24 cellular contexts compared by ENCODE assay signal in genomic region chr2:7028846-7029245, GRCh38.
DNase-seq lines count a peak whose midpoint lies in the region; ATAC-seq and TF ChIP-seq lines count a peak whose summit lies in the region.
"Had no signal": no experiment of that assay in that cellular context is flagged by ENCODE, and none has a peak within 500 bp of the region (broad histone marks: within the 10 kb centered on the region; RNA-seq: fewer than 3 reads in every experiment).

No MANE protein-coding gene starts in this region.

- peaks cover 14% of the 10 kb centered on the region for H3K36me3 Mint-ChIP-seq in activated naive CD4-positive, alpha-beta T cell treated with anti-CD3 and anti-CD28 coated beads, Interleukin-2, amount 50 U/mL, for 24 hours

- H3K36me3 ChIP-seq in mesenchymal stem cell (ENCODE audit: control insufficient read depth in 1 of 2, insufficient read depth in 2 of 2, low read depth in 1 of 2, low read length in 2 of 2): peaks cover 0 to 64% of the 10 kb centered on the region in 2 experiments

- no peak overlapping the region for H2BK5ac ChIP-seq in mesenchymal stem cell (ENCODE audit: low read depth, low read length, poor library complexity, severe bottlenecking)

- H3K79me1 ChIP-seq in mesenchymal stem cell (replicated peaks; ENCODE audit: low read length, poor library complexity, severe bottlenecking): no peaks in the 10 kb centered on the region

- H3K9me3 ChIP-seq in mesenchymal stem cell (ENCODE audit: control insufficient read depth, low read length): no peaks in the 10 kb centered on the region
- H3K9me3 ChIP-seq: A549, BE2C had no signal

- no peak overlapping the region for H3K4me3 ChIP-seq in mesenchymal stem cell (ENCODE audit: insufficient read depth in 1 of 2, low read depth in 1 of 2, low read length in 2 of 2)
- H3K4me3 ChIP-seq: A549, GM23338, smooth muscle cell had no signal

- no peak overlapping the region for H3K9ac ChIP-seq in mesenchymal stem cell (ENCODE audit: low read length)

- H3K14ac ChIP-seq in mesenchymal stem cell (ENCODE audit: low read length in 2 of 2): no peak overlapping the region

- no peak overlapping the region for H3K4me3 Mint-ChIP-seq in activated naive CD4-positive, alpha-beta T cell treated with anti-CD3 and anti-CD28 coated beads, Interleukin-2, amount 50 U/mL, for 24 hours
- H3K4me3 Mint-ChIP-seq: central memory CD8-positive, alpha-beta T cell; GM23338; memory B cell; stimulated activated naive CD8-positive, alpha-beta T cell treated with anti-CD3 and anti-CD28 coated beads, Interleukin-15, amount 100 ng/mL, for 72 hours had no signal

- H2BK120ac ChIP-seq in mesenchymal stem cell (ENCODE audit: low read depth, low read length): no peak overlapping the region

- H2BK15ac ChIP-seq in mesenchymal stem cell (ENCODE audit: low read depth, poor library complexity, severe bottlenecking): peak overlapping the region; percentile 30

- no peaks in the 10 kb centered on the region for H3K27me3 ChIP-seq in mesenchymal stem cell (ENCODE audit: control insufficient read depth in 1 of 2, insufficient read depth in 1 of 2, low read length in 2 of 2)
- H3K27me3 ChIP-seq: BE2C had no signal

- no peaks in the 10 kb centered on the region for H3K27me3 Mint-ChIP-seq in activated naive CD4-positive, alpha-beta T cell treated with anti-CD3 and anti-CD28 coated beads, Interleukin-2, amount 50 U/mL, for 24 hours
- H3K27me3 Mint-ChIP-seq: central memory CD8-positive, alpha-beta T cell; memory B cell; stimulated activated naive CD8-positive, alpha-beta T cell treated with anti-CD3 and anti-CD28 coated beads, Interleukin-15, amount 100 ng/mL, for 72 hours had no signal

- peaks cover 17% of the 10 kb centered on the region for H3K4me1 Mint-ChIP-seq in activated naive CD4-positive, alpha-beta T cell treated with anti-CD3 and anti-CD28 coated beads, Interleukin-2, amount 50 U/mL, for 24 hours
- H3K4me1 Mint-ChIP-seq: central memory CD8-positive, alpha-beta T cell; GM23338 had no signal

- no peak overlapping the region for H2AK5ac ChIP-seq in mesenchymal stem cell (ENCODE audit: low read length, severe bottlenecking)

- no peak overlapping the region for H3K18ac ChIP-seq in mesenchymal stem cell (ENCODE audit: low read depth in 1 of 2, low read length in 2 of 2)

- no peaks in the 10 kb centered on the region for H3K9me3 Mint-ChIP-seq in activated naive CD4-positive, alpha-beta T cell treated with anti-CD3 and anti-CD28 coated beads, Interleukin-2, amount 50 U/mL, for 24 hours
- H3K9me3 Mint-ChIP-seq: central memory CD8-positive, alpha-beta T cell; GM23338; memory B cell; stimulated activated naive CD8-positive, alpha-beta T cell treated with anti-CD3 and anti-CD28 coated beads, Interleukin-15, amount 100 ng/mL, for 72 hours had no signal

- H3K4me1 ChIP-seq in mesenchymal stem cell (ENCODE audit: control insufficient read depth, insufficient read depth, low read depth, low read length): peaks cover 10% of the 10 kb centered on the region

- ATAC-seq in HG02763 (IDR thresholded peaks at IDR 0.05; ENCODE audit: unreplicated experiment): no peak
- ATAC-seq: stimulated activated naive CD8-positive, alpha-beta T cell treated with anti-CD3 and anti-CD28 coated beads, Interleukin-15, amount 100 ng/mL, for 72 hours had no signal

- H4K91ac ChIP-seq in mesenchymal stem cell (ENCODE audit: low read length): peak overlapping the region; percentile 52

- H2BK12ac ChIP-seq in mesenchymal stem cell (ENCODE audit: low read length in 2 of 2): no peak overlapping the region

- no peak for DNase-seq in activated naive CD4-positive, alpha-beta T cell treated with anti-CD3 and anti-CD28 coated beads, Interleukin-2, amount 50 U/mL, for 16 hours
- DNase-seq in mesenchymal stem cell: no peak
- DNase-seq in posterior vena cava (ENCODE audit: low spot score): no peak
- DNase-seq in HUDEP-2 (lab: John Stamatoyannopoulos, UW; ENCODE audit: unreplicated experiment in 76 of 76): no peak
- DNase-seq: activated CD4-positive, alpha-beta T cell treated with anti-CD3 and anti-CD28 coated beads for 48 hours; activated gamma-delta T cell treated with Interleukin-2 at 50 U/mL for 16 hours; aorta; BE2C; foreskin melanocyte; IMR-90; NCI-H1417 treated with DMSO at 0.1 percent for 48 hours; NCI-H526 treated with DMSO at 0.1 percent for 48 hours; stimulated activated CD4-positive, alpha-beta T cell treated with anti-CD3 and anti-CD28 coated beads, Interleukin-4, amount 100 ng/mL, for 24 hours; stimulated activated naive CD8-positive, alpha-beta T cell treated with anti-CD3 and anti-CD28 coated beads, Interleukin-15, amount 100 ng/mL, for 72 hours had no signal

- H3K27ac ChIP-seq in mesenchymal stem cell (ENCODE audit: low read length, poor library complexity, severe bottlenecking) (no peak overlapping the region), temporal lobe (ENCODE audit: low read depth, low read length) (peak overlapping the region; percentile 52)
- H3K27ac ChIP-seq: A549, HL-60 had no signal

- H3K4ac ChIP-seq in mesenchymal stem cell (ENCODE audit: low read depth in 1 of 2, low read length in 2 of 2): no peak overlapping the region

- H3K27ac Mint-ChIP-seq in activated naive CD4-positive, alpha-beta T cell treated with anti-CD3 and anti-CD28 coated beads, Interleukin-2, amount 50 U/mL, for 24 hours: peak overlapping the region; percentile 23
- H3K27ac Mint-ChIP-seq: GM23338, memory B cell had no signal

- no peak overlapping the region for H2AFZ ChIP-seq in mesenchymal stem cell (ENCODE audit: low read depth, low read length)
- H2AFZ ChIP-seq: GM23338 had no signal

- 47% methylated on average over 6 of the region's 6 CpGs for WGBS in mesenchymal stem cell

- intact Hi-C loops in posterior vena cava (cut with DNase I): loop anchor here in 1 of 2 donors (10.0 kb wide), 1 partner anchor 114 kb away; the partner anchor contains the start of gene RNF144A

- no peak overlapping the region for H4K8ac ChIP-seq in mesenchymal stem cell (ENCODE audit: low read length)

- H3K23ac ChIP-seq in mesenchymal stem cell (ENCODE audit: low read length in 2 of 2): no peak overlapping the region

- H3K4me2 ChIP-seq in mesenchymal stem cell (ENCODE audit: low read length, poor library complexity, severe bottlenecking): no peak overlapping the region
- H3K4me2 ChIP-seq: A549, GM23338, smooth muscle cell had no signal

TF ChIP-seq in PFSK-1, 5 proteins besides CTCF, POLR2A, EP300 and RAD21:
- peak; percentile 19 for TF ChIP-seq FOXP2 (optimal IDR thresholded peaks at IDR 0.05; ENCODE audit: borderline replicate concordance, extremely low read depth, extremely low read length, insufficient read depth)
- TF ChIP-seq REST (IDR thresholded peaks at IDR 0.05; ENCODE audit: insufficient read depth in 1 of 2, low read depth in 2 of 2, low read length in 2 of 2): no peak
TF ChIP-seq in PFSK-1: peak in this region for 1.
